In genomic region chr17:50890675-50891516, GRCh38 we compare ENCODE assay signal across 25 cellular contexts. TPM values are rescaled to one million over a fixed set of nuclear protein-coding genes. Genes with fewer than 3 reads are reported as not detected.
DNase-seq lines count a peak whose midpoint lies in the region; ATAC-seq, FAIRE-seq and TF ChIP-seq lines count a peak whose summit lies in the region.
"Had no signal": no experiment of that assay in that cellular context is flagged by ENCODE, and none has a peak within 500 bp of the region (broad histone marks: within the 10 kb centered on the region; RNA-seq: fewer than 3 reads in every experiment).

No MANE protein-coding gene starts in this region.

- intact Hi-C loops in right lobe of liver (cut with DNase I), result no loop called here
- intact Hi-C loops in naive thymus-derived CD4-positive, alpha-beta T cell (cut with micrococcal nuclease), result no loop called here

- H3K27ac Mint-ChIP-seq in naive thymus-derived CD4-positive, alpha-beta T cell, result peak overlapping the region in 1 of 9 donors; percentile 24

- H3K4me1 Mint-ChIP-seq in naive thymus-derived CD4-positive, alpha-beta T cell, result peaks cover 9 to 25% (median 19%) of the 10 kb centered on the region in 7 donors
- H3K4me1 Mint-ChIP-seq: naive B cell had no signal

- no peaks in the 10 kb centered on the region for H3K36me3 Mint-ChIP-seq in naive thymus-derived CD4-positive, alpha-beta T cell
- H3K36me3 Mint-ChIP-seq: naive B cell had no signal

- peak overlapping the region; percentile 26 to 64 (median 60) for H3K27ac ChIP-seq in right lobe of liver
- peak overlapping the region; percentile 83 for H3K27ac ChIP-seq in suprapubic skin
- no peak overlapping the region for H3K27ac ChIP-seq in naive thymus-derived CD4-positive, alpha-beta T cell (ENCODE audit: low read depth, low read length)
- H3K27ac ChIP-seq: BLaER1, testis had no signal

- H3K27me3 ChIP-seq in bronchial epithelial cell (ENCODE audit: control insufficient read depth, insufficient read depth, low read length) (no peaks in the 10 kb centered on the region), right lobe of liver (no peaks in the 10 kb centered on the region), suprapubic skin (no peaks in the 10 kb centered on the region)
- no peaks in the 10 kb centered on the region for H3K27me3 ChIP-seq in naive thymus-derived CD4-positive, alpha-beta T cell (ENCODE audit: control insufficient read depth in 2 of 2, insufficient read depth in 2 of 2, low read length in 2 of 2)
- H3K27me3 ChIP-seq: BLaER1, testis had no signal

- peak; percentile 22 for DNase-seq in NCI-H146 (lab: John Stamatoyannopoulos, UW)
- no peak for DNase-seq in NCI-H146 treated with DMSO at 0.1 percent for 48 hours (lab: John Stamatoyannopoulos, UW; ENCODE audit: unreplicated experiment)
- DNase-seq in bronchial epithelial cell (ENCODE audit: low read depth), result peak; percentile 65
- peak in 1 of 3 donors; percentile 43 for DNase-seq in right lobe of liver
- peak in 1 of 2 donors; percentile 8 for DNase-seq in suprapubic skin (ENCODE audit: low spot score in 2 of 2)
- DNase-seq in naive thymus-derived CD4-positive, alpha-beta T cell, result no peak
- DNase-seq in NCI-H1417 (lab: John Stamatoyannopoulos, UW), result no peak
- DNase-seq: 8988T; activated CD4-positive, alpha-beta T cell treated with anti-CD3 and anti-CD28 coated beads, Interleukin-2, amount 50 U/mL, for 1 hour; activated naive CD4-positive, alpha-beta T cell treated with Interleukin-2 at 50 U/mL for 16 hours; activated T-cell treated with anti-CD3 and anti-CD28 coated beads for 4 hours; cortex of kidney; DMS 273 treated with DMSO at 0.1 percent for 48 hours; GF-D8; left ventricle myocardium superior; naive B cell; NCI-H1436 treated with DMSO at 0.1 percent for 48 hours; testis had no signal

- TF ChIP-seq CTCF in bronchial epithelial cell (IDR thresholded peaks at IDR 0.05; ENCODE audit: insufficient read depth, low read length, severe bottlenecking), result no peak
- no peak for TF ChIP-seq CTCF in right lobe of liver (IDR thresholded peaks at IDR 0.05)
- no peak for TF ChIP-seq CTCF in suprapubic skin (IDR thresholded peaks at IDR 0.05)

- CTCF ChIA-PET in naive thymus-derived CD4-positive, alpha-beta T cell (lab: Charles Lee), result interaction anchor here (0.5 to 1.1 kb wide), 2 partner anchors 17 to 83 kb away, joined by 3 to 5 read pairs; no protein-coding TSS in a partner anchor

- no peak for FAIRE-seq in bronchial epithelial cell (lab: Jason Lieb, UNC)
- FAIRE-seq: frontal cortex, GM12892, HTR-8/SVneo had no signal

- POLR2A ChIA-PET in naive thymus-derived CD4-positive, alpha-beta T cell (lab: Charles Lee), result interaction anchor here (1.1 to 12.5 kb wide), 5 partner anchors 10 to 52 kb away, joined by 4 to 143 read pairs (median 5); partner anchors contain the start of gene TOB1

- no peak overlapping the region for H3K4me3 Mint-ChIP-seq in naive thymus-derived CD4-positive, alpha-beta T cell
- H3K4me3 Mint-ChIP-seq: naive B cell had no signal

- 46% methylated on average over 10 of the region's 12 CpGs for WGBS in right lobe of liver (ENCODE audit: insufficient coverage, low coverage, low lambda C conversion rate, missing lambda C conversion rate)
- WGBS in suprapubic skin, result 68% methylated on average over 12 of the region's 12 CpGs

- H3K4me3 ChIP-seq in bronchial epithelial cell (ENCODE audit: low read depth, low read length) (no peak overlapping the region), right lobe of liver (no peak overlapping the region), suprapubic skin (peak overlapping the region; percentile 11)
- no peak overlapping the region for H3K4me3 ChIP-seq in naive thymus-derived CD4-positive, alpha-beta T cell (ENCODE audit: low read length)
- H3K4me3 ChIP-seq: BLaER1, testis had no signal

- no peaks in the 10 kb centered on the region for H3K36me3 ChIP-seq in bronchial epithelial cell (ENCODE audit: control insufficient read depth, insufficient read depth, low read length)
- no peaks in the 10 kb centered on the region for H3K36me3 ChIP-seq in right lobe of liver
- H3K36me3 ChIP-seq in suprapubic skin, result no peaks in the 10 kb centered on the region
- H3K36me3 ChIP-seq in naive thymus-derived CD4-positive, alpha-beta T cell (ENCODE audit: control insufficient read depth in 2 of 3, insufficient read depth in 3 of 3, low read length in 3 of 3), result no peaks in the 10 kb centered on the region
- H3K36me3 ChIP-seq: BLaER1 had no signal

- no peaks in the 10 kb centered on the region for H3K9me3 ChIP-seq in right lobe of liver
- H3K9me3 ChIP-seq in suprapubic skin, result no peaks in the 10 kb centered on the region
- H3K9me3 ChIP-seq in naive thymus-derived CD4-positive, alpha-beta T cell (ENCODE audit: control insufficient read depth in 2 of 3, low read length in 3 of 3), result no peaks in the 10 kb centered on the region
- H3K9me3 ChIP-seq: BLaER1, testis had no signal

- peaks cover 0 to 29% (median 0%) of the 10 kb centered on the region in 5 donors for H3K27me3 Mint-ChIP-seq in naive thymus-derived CD4-positive, alpha-beta T cell
- H3K27me3 Mint-ChIP-seq: naive B cell had no signal

- TF ChIP-seq EP300 in suprapubic skin (IDR thresholded peaks at IDR 0.05), result no peak

- H3K4me1 ChIP-seq in right lobe of liver, result peaks cover 0 to 29% (median 11%) of the 10 kb centered on the region in 4 donors
- H3K4me1 ChIP-seq in suprapubic skin, result peaks cover 16% of the 10 kb centered on the region
- H3K4me1 ChIP-seq in naive thymus-derived CD4-positive, alpha-beta T cell (ENCODE audit: control insufficient read depth in 2 of 2, insufficient read depth in 2 of 2, low read length in 2 of 2), result peaks cover 0 to 6% of the 10 kb centered on the region in 2 donors
- H3K4me1 ChIP-seq: BLaER1, testis had no signal

- peak in 3 of 4 donors; percentile 23 to 75 (median 36) for ATAC-seq in right lobe of liver
- ATAC-seq in activated CD4-positive, CD25-positive, alpha-beta regulatory T cell treated with anti-CD3 and anti-CD28 coated beads, Interleukin-2, amount 50 U/mL, for 24 hours, result no peak
- ATAC-seq in naive thymus-derived CD4-positive, alpha-beta T cell, result no peak
- ATAC-seq: left ventricle myocardium superior had no signal

- TF ChIP-seq POLR2A in right lobe of liver (IDR thresholded peaks at IDR 0.05), result no peak
- no peak for TF ChIP-seq POLR2A in suprapubic skin (IDR thresholded peaks at IDR 0.05)

- H3K9me3 Mint-ChIP-seq in naive thymus-derived CD4-positive, alpha-beta T cell, result no peaks in the 10 kb centered on the region
- H3K9me3 Mint-ChIP-seq: naive B cell had no signal

RNA-seq across cellular contexts. Expression of gene TOB1, which starts 24.7 kb away (rescaled TPM):
- total RNA-seq in bronchial epithelial cell, result 11.6 and 19.7 TPM in 2 replicates
- 100 to 1,000 TPM in 3 of 6 experiments, 10 to 100 TPM in 3; 36.2 to 222 (median 82.1) TPM for total RNA-seq in right lobe of liver
- total RNA-seq in suprapubic skin, result 100 to 1,000 TPM; 151 to 255 (median 174) TPM
- total RNA-seq in naive thymus-derived CD4-positive, alpha-beta T cell, result 100 to 1,000 TPM in 4 of 5 experiments, 10 to 100 TPM in 1; 51.5 to 261 (median 131) TPM
- polyA plus RNA-seq in naive thymus-derived CD4-positive, alpha-beta T cell, result 10 to 100 TPM; 27.9 to 33.7 TPM

RNA-seq across cellular contexts. Expression of gene WFIKKN2, which starts 55.5 kb away (rescaled TPM):
- total RNA-seq in bronchial epithelial cell, result not detected in 2 replicates
- not detected for total RNA-seq in right lobe of liver
- total RNA-seq in suprapubic skin, result under 1 TPM; 0.36 to 0.93 (median 0.65) TPM
- total RNA-seq in naive thymus-derived CD4-positive, alpha-beta T cell, result not detected
- polyA plus RNA-seq in naive thymus-derived CD4-positive, alpha-beta T cell, result not detected
- total RNA-seq: endothelial cell of umbilical vein, pulmonary artery endothelial cell had no signal

Comparison
In these comparisons a context has a peak if more than half of its experiments do, and no peak if none do; other contexts are left out.
1. DNase-seq: peak in NCI-H146 (single experiment) and bronchial epithelial cell (single experiment); none in NCI-H146 treated with DMSO at 0.1 percent for 48 hours (single experiment), naive thymus-derived CD4-positive, alpha-beta T cell (0 of 9) and NCI-H1417 (0 of 3).
2. ATAC-seq: peak in right lobe of liver (3 of 4); none in activated CD4-positive, CD25-positive, alpha-beta regulatory T cell treated with anti-CD3 and anti-CD28 coated beads, Interleukin-2, amount 50 U/mL, for 24 hours (0 of 2) and naive thymus-derived CD4-positive, alpha-beta T cell (single experiment).